In the genomic region with DNA sequence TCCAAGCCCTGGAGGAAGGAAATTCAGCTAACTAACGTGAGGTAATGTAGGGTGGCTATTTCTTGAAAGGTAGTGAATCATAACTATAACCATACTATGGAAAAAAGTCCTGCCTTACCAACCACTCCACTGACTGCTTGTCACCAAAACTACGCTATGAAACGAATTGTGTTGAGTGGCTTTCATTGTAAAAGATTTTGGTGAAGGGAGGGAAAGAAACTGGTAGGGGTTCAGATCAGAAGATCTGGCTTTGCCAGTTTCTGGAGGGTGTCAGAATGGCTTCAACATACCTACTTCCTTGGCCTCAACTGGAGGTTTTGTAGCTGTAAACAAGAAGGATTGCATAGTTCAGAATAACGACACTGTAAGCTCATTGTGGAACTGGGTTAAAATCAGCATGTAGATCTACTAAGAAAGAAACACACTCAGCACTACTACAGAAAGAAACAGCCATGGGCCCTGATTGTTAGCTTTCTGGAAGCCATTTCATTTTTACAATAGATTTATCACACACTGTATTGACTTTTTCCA, we compare ENCODE assay signal across 19 cellular contexts. TPM values are rescaled to one million over a fixed set of nuclear protein-coding genes. Genes with fewer than 3 reads are reported as not detected.
A peak's percentile ranks its signal among the peaks of the same experiment; 100 is the strongest.
DNase-seq lines count a peak whose midpoint lies in the region; ATAC-seq and FAIRE-seq lines count a peak whose summit lies in the region.
"Had no signal": no experiment of that assay in that cellular context is flagged by ENCODE, and none has a peak within 500 bp of the region (broad histone marks: within the 10 kb centered on the region; RNA-seq: fewer than 3 reads in every experiment).

No MANE protein-coding gene starts in this region.

- WGBS in aorta, 2 donors: 89 to 93% methylated on average over 4 of the region's 4 CpGs

- H3K4me3 Mint-ChIP-seq in CD4-positive, CD25-positive, alpha-beta regulatory T cell: peak overlapping the region in 2 of 4 donors; percentile 89 to 96
- peak overlapping the region; percentile 88 for H3K4me3 Mint-ChIP-seq in activated CD4-positive, alpha-beta memory T cell treated with anti-CD3 and anti-CD28 coated beads for 36 hours
- H3K4me3 Mint-ChIP-seq in naive thymus-derived CD4-positive, alpha-beta T cell: peak overlapping the region; percentile 23 to 98 (median 64)

- H3K9me3 Mint-ChIP-seq in CD4-positive, CD25-positive, alpha-beta regulatory T cell: peaks cover 0 to 3% (median 0%) of the 10 kb centered on the region in 7 donors
- no peaks in the 10 kb centered on the region for H3K9me3 Mint-ChIP-seq in activated CD4-positive, alpha-beta memory T cell treated with anti-CD3 and anti-CD28 coated beads for 36 hours
- H3K9me3 Mint-ChIP-seq in naive thymus-derived CD4-positive, alpha-beta T cell: no peaks in the 10 kb centered on the region

- FAIRE-seq in GM18507 (lab: Jason Lieb, UNC): peak; percentile 49

- no peak overlapping the region for H3K27ac ChIP-seq in CD4-positive, CD25-positive, alpha-beta regulatory T cell (ENCODE audit: insufficient read depth, low read length, poor library complexity, severe bottlenecking)
- no peak overlapping the region for H3K27ac ChIP-seq in naive thymus-derived CD4-positive, alpha-beta T cell (ENCODE audit: low read depth, low read length)
- H3K27ac ChIP-seq in aorta (ENCODE audit: low read depth in 1 of 2, low read length in 2 of 2): no peak overlapping the region
- H3K27ac ChIP-seq: body of pancreas, colonic mucosa, right lobe of liver had no signal

- H3K27me3 ChIP-seq in CD4-positive, CD25-positive, alpha-beta regulatory T cell (ENCODE audit: control insufficient read depth, insufficient read depth, low read length): peaks cover 2% of the 10 kb centered on the region
- H3K27me3 ChIP-seq in naive thymus-derived CD4-positive, alpha-beta T cell (ENCODE audit: control insufficient read depth in 2 of 2, insufficient read depth in 2 of 2, low read length in 2 of 2): no peaks in the 10 kb centered on the region
- H3K27me3 ChIP-seq in aorta (ENCODE audit: control insufficient read depth in 1 of 2, insufficient read depth in 2 of 2, low read length in 1 of 2): no peaks in the 10 kb centered on the region
- H3K27me3 ChIP-seq: colonic mucosa had no signal

- peak overlapping the region; percentile 34 for H3K4me3 ChIP-seq in CD4-positive, CD25-positive, alpha-beta regulatory T cell (ENCODE audit: low read depth, low read length)
- H3K4me3 ChIP-seq in naive thymus-derived CD4-positive, alpha-beta T cell (ENCODE audit: low read length): no peak overlapping the region
- no peak overlapping the region for H3K4me3 ChIP-seq in aorta (ENCODE audit: low read length in 2 of 2)
- H3K4me3 ChIP-seq: body of pancreas, colonic mucosa, right lobe of liver had no signal

- ATAC-seq in CD4-positive, CD25-positive, alpha-beta regulatory T cell (ENCODE audit: low read depth in 2 of 2): no peak
- ATAC-seq in naive thymus-derived CD4-positive, alpha-beta T cell: no peak
- ATAC-seq in HG03460 (IDR thresholded peaks at IDR 0.05; ENCODE audit: unreplicated experiment): no peak
- ATAC-seq in aorta (ENCODE audit: low FRiP score): no peak
- ATAC-seq: body of pancreas, left cardiac atrium, right lobe of liver had no signal

- peak in 1 of 3 donors; percentile 27 for DNase-seq in CD4-positive, CD25-positive, alpha-beta regulatory T cell
- DNase-seq in GM18507 (ENCODE audit: extremely low spot score, insufficient read length, low read depth): no peak
- DNase-seq in activated CD4-positive, alpha-beta memory T cell treated with anti-CD3 and anti-CD28 coated beads for 36 hours: no peak
- DNase-seq in naive thymus-derived CD4-positive, alpha-beta T cell: no peak
- no peak for DNase-seq in middle frontal gyrus (ENCODE audit: extremely low spot score, low spot score)
- no peak for DNase-seq in aorta
- DNase-seq: activated gamma-delta T cell, body of pancreas, colonic mucosa, foreskin melanocyte, GDM1, left cardiac atrium, NCI-H1092 treated with DMSO at 0.1 percent for 48 hours, NCI-H69, right lobe of liver, SK-N-SH, substantia nigra had no signal

- H3K36me3 Mint-ChIP-seq in CD4-positive, CD25-positive, alpha-beta regulatory T cell: no peaks in the 10 kb centered on the region
- H3K36me3 Mint-ChIP-seq in activated CD4-positive, alpha-beta memory T cell treated with anti-CD3 and anti-CD28 coated beads for 36 hours: peaks cover 19% of the 10 kb centered on the region
- H3K36me3 Mint-ChIP-seq in naive thymus-derived CD4-positive, alpha-beta T cell: peaks cover 0 to 31% (median 0%) of the 10 kb centered on the region in 5 donors
- H3K36me3 Mint-ChIP-seq: IgD-negative memory B cell had no signal

- H3K36me3 ChIP-seq in CD4-positive, CD25-positive, alpha-beta regulatory T cell (ENCODE audit: control insufficient read depth, insufficient read depth, low read length): no peaks in the 10 kb centered on the region
- H3K36me3 ChIP-seq in naive thymus-derived CD4-positive, alpha-beta T cell (ENCODE audit: control insufficient read depth in 2 of 3, insufficient read depth in 3 of 3, low read length in 3 of 3): peaks cover 0 to 7% (median 0%) of the 10 kb centered on the region in 3 experiments
- H3K36me3 ChIP-seq in aorta (ENCODE audit: control insufficient read depth in 1 of 2, insufficient read depth in 2 of 2, low read length in 1 of 2): no peaks in the 10 kb centered on the region
- H3K36me3 ChIP-seq: colonic mucosa, right lobe of liver had no signal

- CTCF ChIA-PET in activated CD4-positive, alpha-beta memory T cell treated with anti-CD3 and anti-CD28 coated beads for 36 hours (lab: Charles Lee): interaction anchor here (0.8 to 5.6 kb wide), 6 partner anchors 12 to 350 kb away, joined by 3 to 55 read pairs (median 5); no protein-coding TSS in a partner anchor
- CTCF ChIA-PET in naive thymus-derived CD4-positive, alpha-beta T cell (lab: Charles Lee): interaction anchor here (0.7 to 2.0 kb wide), 8 partner anchors 15 to 350 kb away, joined by 3 to 16 read pairs (median 4); no protein-coding TSS in a partner anchor

- H3K4me1 ChIP-seq in CD4-positive, CD25-positive, alpha-beta regulatory T cell (ENCODE audit: control insufficient read depth, insufficient read depth, low read length, poor library complexity, severe bottlenecking): peaks cover 21% of the 10 kb centered on the region
- peaks cover 13 to 19% of the 10 kb centered on the region in 2 donors for H3K4me1 ChIP-seq in naive thymus-derived CD4-positive, alpha-beta T cell (ENCODE audit: control insufficient read depth in 2 of 2, insufficient read depth in 2 of 2, low read length in 2 of 2)
- H3K4me1 ChIP-seq in aorta (ENCODE audit: control insufficient read depth in 1 of 2, insufficient read depth in 2 of 2, low read length in 2 of 2): no peaks in the 10 kb centered on the region
- H3K4me1 ChIP-seq: colonic mucosa had no signal

- peak overlapping the region in 1 of 3 donors; percentile 58 for H3K27ac Mint-ChIP-seq in CD4-positive, CD25-positive, alpha-beta regulatory T cell
- H3K27ac Mint-ChIP-seq in activated CD4-positive, alpha-beta memory T cell treated with anti-CD3 and anti-CD28 coated beads for 36 hours: peak overlapping the region; percentile 97
- H3K27ac Mint-ChIP-seq in naive thymus-derived CD4-positive, alpha-beta T cell: peak overlapping the region; percentile 80 to 97 (median 89)

- H3K4me1 Mint-ChIP-seq in CD4-positive, CD25-positive, alpha-beta regulatory T cell: peaks cover 22 to 45% (median 36%) of the 10 kb centered on the region in 4 donors
- peaks cover 36% of the 10 kb centered on the region for H3K4me1 Mint-ChIP-seq in activated CD4-positive, alpha-beta memory T cell treated with anti-CD3 and anti-CD28 coated beads for 36 hours (ENCODE audit: low read depth)
- H3K4me1 Mint-ChIP-seq in naive thymus-derived CD4-positive, alpha-beta T cell: peaks cover 22 to 46% (median 39%) of the 10 kb centered on the region in 7 donors

- intact Hi-C loops in activated CD4-positive, alpha-beta memory T cell treated with anti-CD3 and anti-CD28 coated beads for 36 hours (cut with micrococcal nuclease): loop anchor here (5.0 kb wide), 3 partner anchors 33 to 437 kb away; a partner anchor contains a TSS
- intact Hi-C loops in naive thymus-derived CD4-positive, alpha-beta T cell (cut with micrococcal nuclease): loop anchor here in 1 of 2 donors (1.0 to 5.0 kb wide), 3 partner anchors 8 to 437 kb away; a partner anchor contains a TSS
- intact Hi-C loops in aorta (cut with DNase I): no loop called here

- POLR2A ChIA-PET in activated CD4-positive, alpha-beta memory T cell treated with anti-CD3 and anti-CD28 coated beads for 36 hours (lab: Charles Lee): interaction anchor here (0.8 to 1.2 kb wide), 3 partner anchors 17 to 146 kb away, joined by 3 to 4 read pairs (median 3); no protein-coding TSS in a partner anchor
- POLR2A ChIA-PET in naive thymus-derived CD4-positive, alpha-beta T cell (lab: Charles Lee): interaction anchor here (0.5 to 6.2 kb wide), 11 partner anchors 9 to 335 kb away, joined by 3 to 34 read pairs (median 4); no protein-coding TSS in a partner anchor

- no peaks in the 10 kb centered on the region for H3K27me3 Mint-ChIP-seq in CD4-positive, CD25-positive, alpha-beta regulatory T cell
- H3K27me3 Mint-ChIP-seq in activated CD4-positive, alpha-beta memory T cell treated with anti-CD3 and anti-CD28 coated beads for 36 hours: no peaks in the 10 kb centered on the region
- H3K27me3 Mint-ChIP-seq in naive thymus-derived CD4-positive, alpha-beta T cell: no peaks in the 10 kb centered on the region
- H3K27me3 Mint-ChIP-seq: IgD-negative memory B cell had no signal

- H3K9me3 ChIP-seq in CD4-positive, CD25-positive, alpha-beta regulatory T cell (ENCODE audit: control insufficient read depth in 2 of 2, low read length in 2 of 2): no peaks in the 10 kb centered on the region
- H3K9me3 ChIP-seq in naive thymus-derived CD4-positive, alpha-beta T cell (ENCODE audit: control insufficient read depth in 2 of 3, low read length in 3 of 3): no peaks in the 10 kb centered on the region
- H3K9me3 ChIP-seq in aorta (ENCODE audit: control insufficient read depth, low read length): no peaks in the 10 kb centered on the region
- H3K9me3 ChIP-seq: body of pancreas, colonic mucosa, right lobe of liver, SK-N-SH had no signal

RNA-seq across cellular contexts. Expression of a gene that starts 2.1 kb away (rescaled TPM):
- total RNA-seq in CD4-positive, CD25-positive, alpha-beta regulatory T cell: 18.8 TPM
- polyA plus RNA-seq in CD4-positive, CD25-positive, alpha-beta regulatory T cell: 10 to 100 TPM; 38.0 to 86.0 (median 64.9) TPM
- 10 to 100 TPM; 46.5 to 51.2 TPM for total RNA-seq in activated CD4-positive, alpha-beta memory T cell treated with anti-CD3 and anti-CD28 coated beads for 36 hours
- 100 to 1,000 TPM; 135 to 212 (median 159) TPM for total RNA-seq in naive thymus-derived CD4-positive, alpha-beta T cell
- 100 to 1,000 TPM in 1 of 2 donors, 10 to 100 TPM in 1; 66.9 to 121 TPM for polyA plus RNA-seq in naive thymus-derived CD4-positive, alpha-beta T cell
- 10 to 100 TPM; 13.1 to 23.9 TPM for total RNA-seq in aorta
- polyA plus RNA-seq in aorta: 1 to 10 TPM in 1 of 2 donors, under 1 TPM in 1; 0.49 to 4.5 TPM
